In genomic region chr1:192530254-192530653, GRCh38 we compare ENCODE assay signal across 8 cellular contexts. TPM values are rescaled to one million over a fixed set of nuclear protein-coding genes. Genes with fewer than 3 reads are reported as not detected.
DNase-seq lines count a peak whose midpoint lies in the region; ATAC-seq and TF ChIP-seq lines count a peak whose summit lies in the region.

No MANE protein-coding gene starts in this region.

- no peaks in the 10 kb centered on the region for H3K27me3 Mint-ChIP-seq in CD8-positive, alpha-beta T cell (ENCODE audit: low read depth)
- peaks cover 26% of the 10 kb centered on the region for H3K27me3 Mint-ChIP-seq in stimulated activated memory B cell treated with anti-CD40 and anti-IgM and Interleukin-4, amounts not matched to agents 10 μg/mL and 1 μg/mL and 100 μg/mL, for 72 hours

- H3K9me3 Mint-ChIP-seq in CD8-positive, alpha-beta T cell: no peaks in the 10 kb centered on the region
- no peaks in the 10 kb centered on the region for H3K9me3 Mint-ChIP-seq in stimulated activated memory B cell treated with anti-CD40 and anti-IgM and Interleukin-4, amounts not matched to agents 10 μg/mL and 1 μg/mL and 100 μg/mL, for 72 hours

- no peaks in the 10 kb centered on the region for H3K27me3 ChIP-seq in CD8-positive, alpha-beta T cell (ENCODE audit: insufficient read depth, low read length)

- DNase-seq in CD8-positive, alpha-beta T cell: no peak
- DNase-seq in dermis blood vessel endothelial cell (peak; percentile 49), amygdala (lab: John Stamatoyannopoulos, UW) (no peak), NCI-H2081 treated with DMSO at 0.1 percent for 48 hours (lab: John Stamatoyannopoulos, UW) (no peak), coronary artery (ENCODE audit: low spot score) (no peak)

- no peak overlapping the region for H3K27ac ChIP-seq in CD8-positive, alpha-beta T cell (ENCODE audit: low read depth, low read length)
- peak overlapping the region in 1 of 2 donors; percentile 35 for H3K27ac ChIP-seq in coronary artery

- peaks cover 18% of the 10 kb centered on the region for H3K4me1 Mint-ChIP-seq in CD8-positive, alpha-beta T cell (ENCODE audit: low read depth)
- peaks cover 28% of the 10 kb centered on the region for H3K4me1 Mint-ChIP-seq in stimulated activated memory B cell treated with anti-CD40 and anti-IgM and Interleukin-4, amounts not matched to agents 10 μg/mL and 1 μg/mL and 100 μg/mL, for 72 hours

- CTCF ChIA-PET in CD8-positive, alpha-beta T cell (lab: Charles Lee): no interaction called here

- POLR2A ChIA-PET in CD8-positive, alpha-beta T cell (lab: Charles Lee): interaction anchor here (1.2 kb wide), 1 partner anchor 12 kb away, joined by 3 read pairs; no protein-coding TSS in a partner anchor

- peak; percentile 27 for ATAC-seq in CD8-positive, alpha-beta T cell
- ATAC-seq in GM21360 (IDR thresholded peaks at IDR 0.05; ENCODE audit: unreplicated experiment): peak; percentile 95
- peak; percentile 97 for ATAC-seq in HG03520 (IDR thresholded peaks at IDR 0.05; ENCODE audit: unreplicated experiment)
- peak; percentile 98 for ATAC-seq in stimulated activated memory B cell treated with anti-CD40 and anti-IgM and Interleukin-4, amounts not matched to agents 10 μg/mL and 1 μg/mL and 100 μg/mL, for 72 hours

- no peak overlapping the region for H3K4me3 Mint-ChIP-seq in CD8-positive, alpha-beta T cell
- no peak overlapping the region for H3K4me3 Mint-ChIP-seq in stimulated activated memory B cell treated with anti-CD40 and anti-IgM and Interleukin-4, amounts not matched to agents 10 μg/mL and 1 μg/mL and 100 μg/mL, for 72 hours

- H3K9me3 ChIP-seq in CD8-positive, alpha-beta T cell (ENCODE audit: low read length): no peaks in the 10 kb centered on the region

- H3K36me3 Mint-ChIP-seq in CD8-positive, alpha-beta T cell: no peaks in the 10 kb centered on the region
- H3K36me3 Mint-ChIP-seq in stimulated activated memory B cell treated with anti-CD40 and anti-IgM and Interleukin-4, amounts not matched to agents 10 μg/mL and 1 μg/mL and 100 μg/mL, for 72 hours: no peaks in the 10 kb centered on the region

- H3K4me3 ChIP-seq in CD8-positive, alpha-beta T cell (ENCODE audit: low read depth, low read length): no peak overlapping the region
- H3K4me3 ChIP-seq in coronary artery: no peak overlapping the region

- TF ChIP-seq CTCF in CD8-positive, alpha-beta T cell (IDR thresholded peaks at IDR 0.05): no peak
- TF ChIP-seq CTCF in coronary artery (IDR thresholded peaks at IDR 0.05): no peak

- peak overlapping the region; percentile 42 for H3K27ac Mint-ChIP-seq in CD8-positive, alpha-beta T cell
- H3K27ac Mint-ChIP-seq in stimulated activated memory B cell treated with anti-CD40 and anti-IgM and Interleukin-4, amounts not matched to agents 10 μg/mL and 1 μg/mL and 100 μg/mL, for 72 hours: peak overlapping the region; percentile 6

- no peaks in the 10 kb centered on the region for H3K36me3 ChIP-seq in CD8-positive, alpha-beta T cell (ENCODE audit: insufficient read depth, low read length)

- intact Hi-C loops in CD8-positive, alpha-beta T cell (cut with DNase I, micrococcal nuclease): no loop called here

- H3K4me1 ChIP-seq in CD8-positive, alpha-beta T cell (ENCODE audit: insufficient read depth, low read length): no peaks in the 10 kb centered on the region

RNA-seq across cellular contexts. Expression of gene RGS1, which starts 45.3 kb away (rescaled TPM):
- total RNA-seq in CD8-positive, alpha-beta T cell: 100 to 1,000 TPM; 366 to 383 TPM
- total RNA-seq in dermis blood vessel endothelial cell: not detected in 2 replicates

Comparison
In these comparisons a context has a peak if more than half of its experiments do, and no peak if none do; other contexts are left out.
1. ATAC-seq: peak in every context shown above with its lines; median percentile 98 in stimulated activated memory B cell treated with anti-CD40 and anti-IgM and Interleukin-4, amounts not matched to agents 10 μg/mL and 1 μg/mL and 100 μg/mL, for 72 hours; 97 in HG03520; 95 in GM21360; 27 in CD8-positive, alpha-beta T cell.
2. RNA of gene RGS1, which starts 45.3 kb away (total RNA-seq): 366 to 383 TPM in CD8-positive, alpha-beta T cell; not detected in dermis blood vessel endothelial cell; every median in the first group is over 100 times any median in the second.